18 cellular contexts compared by ENCODE assay signal in the genomic region with DNA sequence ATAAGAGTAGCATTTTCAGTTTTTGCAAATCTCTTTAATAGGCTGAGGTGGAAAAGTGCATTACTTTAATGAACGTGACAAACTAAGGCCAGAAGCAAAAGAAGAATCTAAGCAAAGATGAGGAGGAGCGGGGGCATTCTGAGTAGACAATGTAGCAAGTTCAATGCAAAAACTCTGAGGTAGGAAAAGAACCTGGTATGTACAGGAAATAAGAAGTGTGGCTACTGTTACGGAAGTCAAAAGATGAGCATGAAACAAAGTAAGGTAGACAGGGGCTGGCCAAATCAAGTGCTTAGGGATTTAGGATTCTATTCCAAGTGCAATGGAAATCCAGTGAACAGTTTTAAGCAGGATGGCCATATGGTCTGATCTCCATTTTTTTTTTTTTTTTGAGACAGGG.
"Had no signal": no experiment of that assay in that cellular context is flagged by ENCODE, and none has a peak within 500 bp of the region (broad histone marks: within the 10 kb centered on the region; RNA-seq: fewer than 3 reads in every experiment).

No MANE protein-coding gene starts in this region.

- H3K27me3 Mint-ChIP-seq: activated CD4-positive, alpha-beta T cell treated with anti-CD3 and anti-CD28 coated beads, Interleukin-2, amount 10 ng/mL, durations not matched to agents 7 days and 5 days; type B pancreatic cell had no signal

- H3K27me3 ChIP-seq: brain microvascular endothelial cell, dorsolateral prefrontal cortex, ovary, stomach, testis had no signal

- H3K4me3 Mint-ChIP-seq: activated CD4-positive, alpha-beta T cell treated with anti-CD3 and anti-CD28 coated beads, Interleukin-2, amount 10 ng/mL, durations not matched to agents 7 days and 5 days; natural killer cell; type B pancreatic cell had no signal

- H3K27ac Mint-ChIP-seq: activated CD4-positive, alpha-beta T cell treated with anti-CD3 and anti-CD28 coated beads, Interleukin-2, amount 10 ng/mL, durations not matched to agents 7 days and 5 days; type B pancreatic cell had no signal

- H3K4me3 ChIP-seq: dorsolateral prefrontal cortex, ovary, psoas muscle, stomach, testis had no signal

- H3K36me3 ChIP-seq: ovary had no signal

- H3K9me3 Mint-ChIP-seq: activated CD4-positive, alpha-beta T cell treated with anti-CD3 and anti-CD28 coated beads, Interleukin-2, amount 10 ng/mL, durations not matched to agents 7 days and 5 days; natural killer cell; type B pancreatic cell had no signal

- ATAC-seq: left cardiac atrium, natural killer cell, psoas muscle, right cardiac atrium had no signal

- H3K36me3 Mint-ChIP-seq: natural killer cell had no signal

- H3K27ac ChIP-seq: dorsolateral prefrontal cortex, ovary, psoas muscle, stomach, testis had no signal

- DNase-seq: activated CD4-positive, alpha-beta T cell treated with anti-CD3 and anti-CD28 coated beads, Interleukin-2, amount 10 ng/mL, durations not matched to agents 7 days and 5 days; activated gamma-delta T cell; anterior cingulate cortex; brain microvascular endothelial cell; central memory CD4-positive, alpha-beta T cell; dorsolateral prefrontal cortex; foreskin melanocyte; glutamatergic neuron; hippocampal formation; left cardiac atrium; mesendoderm; natural killer cell; ovary; psoas muscle; right cardiac atrium; stomach; testis had no signal
